7 cellular contexts compared by ENCODE assay signal in genomic region chr6:157490870-157491269, GRCh38.
"Had no signal": no experiment of that assay in that cellular context is flagged by ENCODE, and none has a peak within 500 bp of the region (broad histone marks: within the 10 kb centered on the region; RNA-seq: fewer than 3 reads in every experiment).

No MANE protein-coding gene starts in this region.

- H3K4me3 ChIP-seq: GM23248, HAP-1 had no signal

- H2AFZ ChIP-seq: GM23248 had no signal

- H3K9ac ChIP-seq: GM23248 had no signal

- H3K27ac Mint-ChIP-seq: HFFc6 had no signal

- H3K36me3 ChIP-seq: HAP-1 had no signal

- H3K27ac ChIP-seq: GM23248 had no signal

- H3K9me3 ChIP-seq: HAP-1 had no signal

- H3K4me3 Mint-ChIP-seq: HFFc6 had no signal

- DNase-seq: GM23248, GOT3, H7, HFFc6, IMR-90 had no signal

- ATAC-seq: HCT116 had no signal

- H3K9me3 Mint-ChIP-seq: HFFc6 had no signal

- H3K4me1 ChIP-seq: HAP-1 had no signal
